Comparison of ENCODE assay signal across 30 cellular contexts in the genomic region with DNA sequence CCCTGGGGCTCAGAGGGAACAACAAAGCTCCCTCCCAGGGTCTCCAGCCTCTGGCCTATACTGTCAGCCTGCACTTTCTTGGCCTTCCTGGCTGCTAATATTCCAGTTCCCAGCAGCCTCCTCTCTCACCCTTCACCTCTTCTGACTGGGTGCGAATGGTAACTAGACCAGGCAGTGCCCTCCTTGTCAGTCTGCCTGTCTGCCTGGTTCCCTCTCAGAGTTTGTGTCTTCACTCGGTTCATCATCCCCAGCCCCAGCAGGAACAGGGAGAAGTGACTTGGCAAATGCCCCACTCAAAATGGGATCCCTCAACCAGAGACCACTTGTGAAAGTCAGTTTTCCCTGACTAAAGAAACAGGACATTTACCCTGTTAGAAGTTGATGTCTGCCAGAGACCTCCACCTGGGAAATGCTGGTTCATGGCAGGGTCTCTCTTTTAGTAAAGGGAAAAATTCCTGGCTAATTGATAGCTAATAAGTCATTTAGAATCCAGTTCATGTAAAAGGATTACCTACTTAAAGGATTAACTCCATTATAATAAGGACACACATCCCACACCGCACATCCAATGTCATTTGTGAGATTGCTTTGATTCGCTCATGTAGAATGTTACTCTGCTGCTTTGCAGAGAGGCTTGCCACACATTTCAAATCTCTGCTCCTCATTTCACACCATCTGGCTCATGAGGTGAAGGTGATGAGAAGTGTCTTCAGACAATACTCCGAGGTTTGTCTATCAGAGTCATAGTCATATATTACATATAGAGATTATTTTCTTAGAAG. TPM values are rescaled to one million over a fixed set of nuclear protein-coding genes. Genes with fewer than 3 reads are reported as not detected.
"Had no signal": no experiment of that assay in that cellular context is flagged by ENCODE, and none has a peak within 500 bp of the region (broad histone marks: within the 10 kb centered on the region; RNA-seq: fewer than 3 reads in every experiment).

No MANE protein-coding gene starts in this region.

- H3K4me1 ChIP-seq: adrenal gland, Peyer's patch, SJCRH30 had no signal

- H3K27ac ChIP-seq: adrenal gland, Peyer's patch, RWPE1, SJCRH30 had no signal

- H3K27me3 ChIP-seq: adrenal gland, Peyer's patch had no signal

- ATAC-seq: activated T-cell treated with anti-CD3 and anti-CD28 coated beads, Interleukin-2, amount 50 U/mL, for 4 hours; K562; WTC11 had no signal

- H3K27me3 Mint-ChIP-seq: activated CD4-positive, alpha-beta memory T cell treated with anti-CD3 and anti-CD28 coated beads for 36 hours; activated CD4-positive, alpha-beta T cell treated with anti-CD3 and anti-CD28 coated beads, Interleukin-2, amount 10 ng/mL, durations not matched to agents 24 days and 14 days; activated naive CD8-positive, alpha-beta T cell treated with anti-CD3 and anti-CD28 coated beads for 36 hours had no signal

- H3K36me3 ChIP-seq: adrenal gland, Peyer's patch, SJCRH30 had no signal

- H3K4me2 ChIP-seq: SK-N-SH had no signal

- DNase-seq: activated CD4-positive, alpha-beta memory T cell treated with anti-CD3 and anti-CD28 coated beads for 36 hours; activated CD4-positive, alpha-beta T cell treated with anti-CD3 and anti-CD28 coated beads, Interleukin-2, amount 10 ng/mL, durations not matched to agents 24 days and 14 days; activated CD4-positive, CD25-positive, alpha-beta regulatory T cell treated with anti-CD3 and anti-CD28 coated beads, Interleukin-2, amount 50 U/mL, for 72 hours; activated CD8-positive, alpha-beta memory T cell treated with anti-CD3 and anti-CD28 coated beads for 24 hours; activated effector memory CD4-positive, alpha-beta T cell treated with anti-CD3 and anti-CD28 coated beads, Interleukin-2, amount 50 U/mL, for 16 hours; activated naive CD4-positive, alpha-beta T cell treated with anti-CD3 and anti-CD28 coated beads for 36 hours; activated naive CD8-positive, alpha-beta T cell treated with anti-CD3 and anti-CD28 coated beads for 36 hours; activated T-cell treated with anti-CD3 and anti-CD28 coated beads, Interleukin-2, amount 50 U/mL, for 4 hours; adrenal gland; anterior cingulate cortex; Karpas-422; MM.1S; NCI-H1436 treated with DMSO at 0.1 percent for 48 hours; NCI-H187; NCI-H2081 treated with DMSO at 0.1 percent for 48 hours; NCI-H2227 treated with DMSO at 0.1 percent for 48 hours; NCI-H446 treated with DMSO at 0.1 percent for 48 hours; NCI-H524 treated with DMSO at 0.1 percent for 48 hours; NCI-H774; NK-92 treated with Interleukin-12 subunit alpha and Interleukin-12 subunit beta, amount 100 ng/mL, for 24 hours; Right ventricle myocardium superior; SK-N-SH; SW 1271 had no signal

- H3K9me3 ChIP-seq: adrenal gland, Peyer's patch, SJCRH30, SK-N-SH had no signal

- H3K4me3 Mint-ChIP-seq: activated CD4-positive, alpha-beta memory T cell treated with anti-CD3 and anti-CD28 coated beads for 36 hours; activated CD4-positive, alpha-beta T cell treated with anti-CD3 and anti-CD28 coated beads, Interleukin-2, amount 10 ng/mL, durations not matched to agents 24 days and 14 days; activated naive CD4-positive, alpha-beta T cell treated with anti-CD3 and anti-CD28 coated beads for 36 hours; activated naive CD8-positive, alpha-beta T cell treated with anti-CD3 and anti-CD28 coated beads for 36 hours; activated T-cell treated with anti-CD3 and anti-CD28 coated beads, Interleukin-2, amount 50 U/mL, for 4 hours; WTC11 had no signal

- H3K27ac Mint-ChIP-seq: activated CD4-positive, alpha-beta memory T cell treated with anti-CD3 and anti-CD28 coated beads for 36 hours; activated CD4-positive, alpha-beta T cell treated with anti-CD3 and anti-CD28 coated beads, Interleukin-2, amount 10 ng/mL, durations not matched to agents 24 days and 14 days; activated naive CD4-positive, alpha-beta T cell treated with anti-CD3 and anti-CD28 coated beads for 36 hours; activated naive CD8-positive, alpha-beta T cell treated with anti-CD3 and anti-CD28 coated beads for 36 hours; WTC11 had no signal

- H3K4me3 ChIP-seq: adrenal gland, K562, Peyer's patch, SJCRH30 had no signal

- H3K36me3 Mint-ChIP-seq: activated CD4-positive, alpha-beta memory T cell treated with anti-CD3 and anti-CD28 coated beads for 36 hours; WTC11 had no signal

- H3K9ac ChIP-seq: SK-N-SH had no signal

- H3K9me3 Mint-ChIP-seq: activated CD4-positive, alpha-beta memory T cell treated with anti-CD3 and anti-CD28 coated beads for 36 hours; activated CD4-positive, alpha-beta T cell treated with anti-CD3 and anti-CD28 coated beads, Interleukin-2, amount 10 ng/mL, durations not matched to agents 24 days and 14 days; activated naive CD4-positive, alpha-beta T cell treated with anti-CD3 and anti-CD28 coated beads for 36 hours; activated naive CD8-positive, alpha-beta T cell treated with anti-CD3 and anti-CD28 coated beads for 36 hours; activated T-cell treated with anti-CD3 and anti-CD28 coated beads, Interleukin-2, amount 50 U/mL, for 4 hours; WTC11 had no signal

RNA-seq across cellular contexts. Expression of a gene that starts 18.6 kb away (rescaled TPM):
- total RNA-seq: SJCRH30 had no signal

RNA-seq across cellular contexts. Expression of a gene that starts 49.4 kb away (rescaled TPM):
- total RNA-seq: activated CD4-positive, alpha-beta memory T cell treated with anti-CD3 and anti-CD28 coated beads for 36 hours; activated CD4-positive, alpha-beta T cell treated with anti-CD3 and anti-CD28 coated beads, Interleukin-2, amount 10 ng/mL, durations not matched to agents 24 days and 14 days; activated naive CD4-positive, alpha-beta T cell treated with anti-CD3 and anti-CD28 coated beads for 36 hours; activated naive CD8-positive, alpha-beta T cell treated with anti-CD3 and anti-CD28 coated beads for 36 hours; activated T-cell treated with anti-CD3 and anti-CD28 coated beads, Interleukin-2, amount 50 U/mL, for 4 hours; adrenal gland; cardiac septum; K562; Peyer's patch; Right ventricle myocardium superior; SJCRH30; T-helper 1 cell treated with Interleukin-12 subunit alpha and Interleukin-12 subunit beta and Interleukin-4 antibody, amounts not matched to agents 30 ng/mL and 1 ng/mL, for 36 hours; WTC11 had no signal
- polyA plus RNA-seq: adrenal gland, K562, SK-N-SH had no signal
